ENCODE assay signal across 8 cellular contexts in genomic region chr6:73520688-73521350, GRCh38. TPM values are rescaled to one million over a fixed set of nuclear protein-coding genes. Genes with fewer than 3 reads are reported as not detected.
DNase-seq lines count a peak whose midpoint lies in the region; ATAC-seq and FAIRE-seq lines count a peak whose summit lies in the region.

Gene EEF1A1 (minus strand): TSS chr6:73521032. CDS start chr6:73520026, 1,006 bp downstream.

- peaks cover 2% of the 10 kb centered on the region for H3K79me1 ChIP-seq in mesendoderm (ENCODE audit: low read length)

- peak within 1 kb of the TSS; percentile 91 for H4K8ac ChIP-seq in mesendoderm (ENCODE audit: low read depth, low read length)

- H3K9ac ChIP-seq in endocrine pancreas (ENCODE audit: control insufficient read depth, insufficient read depth, low read length): peak within 1 kb of the TSS; percentile 93
- peak within 1 kb of the TSS; percentile 99 for H3K9ac ChIP-seq in mesendoderm (ENCODE audit: low read length)

- no CpG with 5 or more reads among the region's 53 CpGs for WGBS in mesendoderm (ENCODE audit: extremely low coverage, insufficient coverage, low lambda C conversion rate)

- H3K4me3 ChIP-seq in endocrine pancreas (ENCODE audit: control insufficient read depth, insufficient read depth, low read length) (peak within 1 kb of the TSS; percentile 97), mesendoderm (ENCODE audit: low read length) (peak within 1 kb of the TSS; percentile 97)

- CTCF ChIA-PET in activated CD8-positive, alpha-beta memory T cell treated with anti-CD3 and anti-CD28 coated beads, Interleukin-2, amount 10 ng/mL, durations not matched to agents 7 days and 5 days (lab: Charles Lee): interaction anchor here (0.9 to 5.9 kb wide), 10 partner anchors 18 to 133 kb away, joined by 3 to 42 read pairs (median 5); partner anchors contain the start of genes MTO1 and SLC17A5

- peaks cover 24% of the 10 kb centered on the region for H3K79me2 ChIP-seq in mesendoderm (ENCODE audit: control insufficient read depth, insufficient read depth, low read length)

- H4K5ac ChIP-seq in mesendoderm (ENCODE audit: low read length): peak within 1 kb of the TSS; percentile 84

- H3K4me1 Mint-ChIP-seq in activated CD8-positive, alpha-beta memory T cell treated with anti-CD3 and anti-CD28 coated beads, Interleukin-2, amount 10 ng/mL, durations not matched to agents 7 days and 5 days: peaks cover 47% of the 10 kb centered on the region

- no peak within 1 kb of the TSS for H2BK15ac ChIP-seq in mesendoderm (replicated peaks; ENCODE audit: low read depth)

- peak within 1 kb of the TSS; percentile 99 for H3K23ac ChIP-seq in mesendoderm (ENCODE audit: low read length)

- H3K4me1 ChIP-seq in endocrine pancreas (ENCODE audit: control insufficient read depth, insufficient read depth, low read length) (peaks cover 19% of the 10 kb centered on the region), mesendoderm (ENCODE audit: control insufficient read depth, low read depth, low read length) (peaks cover 2% of the 10 kb centered on the region)

- peak within 1 kb of the TSS; percentile 50 for H2BK120ac ChIP-seq in mesendoderm (ENCODE audit: low read depth, low read length)

- no peaks in the 10 kb centered on the region for H3K9me3 ChIP-seq in endocrine pancreas (ENCODE audit: control insufficient read depth, low read length)

- DNase-seq in COLO668 (lab: John Stamatoyannopoulos, UW; ENCODE audit: unreplicated experiment): peak; percentile 97
- peak; percentile 98 for DNase-seq in HTR-8/SVneo (ENCODE audit: insufficient read length, low spot score)
- peak; percentile 99 for DNase-seq in NOMO-1 treated with dmso at 0.1 percent for 144 hours (lab: John Stamatoyannopoulos, UW; ENCODE audit: unreplicated experiment)
- DNase-seq in activated CD8-positive, alpha-beta memory T cell treated with anti-CD3 and anti-CD28 coated beads, Interleukin-2, amount 10 ng/mL, durations not matched to agents 7 days and 5 days: peak; percentile 100
- DNase-seq in mesendoderm: peak; percentile 100
- peak; percentile 99 for DNase-seq in stimulated activated CD8-positive, alpha-beta memory T cell treated with anti-CD3 and anti-CD28 coated beads, Interleukin-15, amount 100 ng/mL, for 1 hour (ENCODE audit: low read depth)

- peak; percentile 91 for FAIRE-seq in HTR-8/SVneo (lab: Jason Lieb, UNC)

- H3K4ac ChIP-seq in mesendoderm (ENCODE audit: low read depth, low read length): peak within 1 kb of the TSS; percentile 95

- ATAC-seq in GM21360 (IDR thresholded peaks at IDR 0.05; ENCODE audit: unreplicated experiment): peak; percentile 59
- ATAC-seq in activated CD8-positive, alpha-beta memory T cell treated with anti-CD3 and anti-CD28 coated beads, Interleukin-2, amount 10 ng/mL, durations not matched to agents 7 days and 5 days: peak; percentile 69

- H3K4me3 Mint-ChIP-seq in activated CD8-positive, alpha-beta memory T cell treated with anti-CD3 and anti-CD28 coated beads, Interleukin-2, amount 10 ng/mL, durations not matched to agents 7 days and 5 days: peak within 1 kb of the TSS; percentile 96

- no peaks in the 10 kb centered on the region for H3K9me3 Mint-ChIP-seq in activated CD8-positive, alpha-beta memory T cell treated with anti-CD3 and anti-CD28 coated beads, Interleukin-2, amount 10 ng/mL, durations not matched to agents 7 days and 5 days (ENCODE audit: low read depth)

- no peak within 1 kb of the TSS for H2AK5ac ChIP-seq in mesendoderm (ENCODE audit: low read length)

- no peaks in the 10 kb centered on the region for H3K27me3 Mint-ChIP-seq in activated CD8-positive, alpha-beta memory T cell treated with anti-CD3 and anti-CD28 coated beads, Interleukin-2, amount 10 ng/mL, durations not matched to agents 7 days and 5 days

- no peaks in the 10 kb centered on the region for H3K27me3 ChIP-seq in endocrine pancreas (ENCODE audit: control insufficient read depth, insufficient read depth, low read length)
- H3K27me3 ChIP-seq in mesendoderm (ENCODE audit: insufficient read depth, low read length, poor library complexity): no peaks in the 10 kb centered on the region

- peak within 1 kb of the TSS; percentile 100 for H3K56ac ChIP-seq in mesendoderm (ENCODE audit: low read length)

- H3K4me2 ChIP-seq in mesendoderm (ENCODE audit: low read length): peak within 1 kb of the TSS; percentile 73

- H3K36me3 ChIP-seq in endocrine pancreas (ENCODE audit: control insufficient read depth, insufficient read depth, low read length): peaks cover 3% of the 10 kb centered on the region
- peaks cover 15% of the 10 kb centered on the region for H3K36me3 ChIP-seq in mesendoderm (ENCODE audit: control insufficient read depth, insufficient read depth, low read length)

- H3K27ac Mint-ChIP-seq in activated CD8-positive, alpha-beta memory T cell treated with anti-CD3 and anti-CD28 coated beads, Interleukin-2, amount 10 ng/mL, durations not matched to agents 7 days and 5 days: peak within 1 kb of the TSS; percentile 99

- H2BK5ac ChIP-seq in mesendoderm (ENCODE audit: low read length): peak within 1 kb of the TSS; percentile 91

- H3K36me3 Mint-ChIP-seq in activated CD8-positive, alpha-beta memory T cell treated with anti-CD3 and anti-CD28 coated beads, Interleukin-2, amount 10 ng/mL, durations not matched to agents 7 days and 5 days: peaks cover 51% of the 10 kb centered on the region

- H3K27ac ChIP-seq in mesendoderm (ENCODE audit: low read depth, low read length): peak within 1 kb of the TSS; percentile 98

- H3K18ac ChIP-seq in mesendoderm (ENCODE audit: low read length): peak within 1 kb of the TSS; percentile 97

RNA-seq across cellular contexts. Expression of gene EEF1A1, which starts in this region (rescaled TPM):
- total RNA-seq in activated CD8-positive, alpha-beta memory T cell treated with anti-CD3 and anti-CD28 coated beads, Interleukin-2, amount 10 ng/mL, durations not matched to agents 7 days and 5 days: 1,000 to 10,000 TPM; 5,026 to 6,984 TPM
- 13,473 TPM for polyA plus RNA-seq in mesendoderm (2013, experiment 1 of 2)
- 13,556 TPM for polyA plus RNA-seq in mesendoderm (2013, experiment 2 of 2)

Comparison
In these comparisons a context has a peak if more than half of its experiments do, and no peak if none do; other contexts are left out.
1. Peak in every context shown above with its lines: DNase-seq, ATAC-seq, H3K4me3 ChIP-seq and H3K27ac ChIP-seq.